Comparison of ENCODE assay signal across 8 cellular contexts in the genomic region with DNA sequence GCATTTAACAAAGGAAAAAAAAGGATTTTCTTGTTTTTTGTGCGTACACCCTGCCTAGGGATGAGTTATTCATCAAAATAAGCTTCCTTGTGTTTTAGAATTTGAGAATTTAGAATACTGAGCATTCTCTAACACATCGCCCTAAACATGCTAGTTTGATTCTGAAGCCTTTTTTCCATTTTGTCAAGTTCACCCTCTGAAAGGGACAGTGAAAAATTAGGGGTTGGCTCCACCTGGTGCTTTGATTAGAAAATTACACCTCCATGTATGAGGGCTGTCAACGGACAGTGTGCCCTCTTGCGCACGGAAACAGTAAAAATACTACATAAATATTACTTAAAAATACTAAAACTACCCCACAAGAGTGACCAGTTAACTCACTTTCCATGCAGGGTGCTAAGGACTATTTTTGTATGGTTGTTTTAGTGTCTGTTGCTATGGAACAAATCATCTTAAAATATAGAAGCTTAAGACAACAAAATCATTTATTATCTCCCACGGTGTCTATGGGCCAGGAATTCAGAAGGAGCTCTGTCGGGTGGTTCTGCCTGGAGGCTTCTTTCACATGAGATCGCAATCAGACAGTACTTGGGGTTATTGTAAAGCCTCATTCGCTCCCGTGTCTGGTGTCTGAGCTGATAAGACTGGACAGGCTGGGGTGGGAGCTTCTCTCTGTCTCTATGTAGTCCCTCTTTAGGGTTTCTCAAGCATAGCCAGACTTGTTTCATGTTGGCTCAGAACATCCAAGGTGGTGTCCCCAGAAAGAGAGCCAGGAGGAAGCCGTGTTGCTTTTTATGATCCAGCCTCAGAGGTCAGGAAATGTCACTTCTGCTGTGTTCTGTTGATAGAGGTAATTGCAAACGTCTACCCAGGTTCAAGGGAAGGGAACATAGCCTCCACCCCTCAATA. TPM values are rescaled to one million over a fixed set of nuclear protein-coding genes. Genes with fewer than 3 reads are reported as not detected.
A peak's percentile ranks its signal among the peaks of the same experiment; 100 is the strongest.
DNase-seq lines count a peak whose midpoint lies in the region; ATAC-seq, FAIRE-seq and TF ChIP-seq lines count a peak whose summit lies in the region.

No MANE protein-coding gene starts in this region.

- peak; percentile 7 for FAIRE-seq in GM12878 (lab: Jason Lieb, UNC)

- SMC1A ChIA-PET in GM12878 (lab: Charles Lee; ENCODE audit: uncharacterized antibody, unreplicated experiment), result interaction anchor here (0.6 to 9.0 kb wide), 104 partner anchors 11 to 964 kb away, joined by 3 to 250 read pairs (median 6); partner anchors contain the start of genes NEDD9 and SMIM13

- H3K79me2 ChIP-seq in GM12878 (ENCODE audit: control insufficient read depth, insufficient read depth, low read length), result no peaks in the 10 kb centered on the region

- no peaks in the 10 kb centered on the region for H3K27me3 ChIP-seq in GM12878 (replicated peaks in 1 of 2; ENCODE audit: control insufficient read depth in 2 of 2, insufficient read depth in 2 of 2, low read length in 1 of 2)
- H3K27me3 ChIP-seq in iPS DF 6.9 (ENCODE audit: control insufficient read depth, insufficient read depth, low read length), result no peaks in the 10 kb centered on the region; the same call in 1 of the 2 replicates

- in situ Hi-C loops in GM12878 (cut with MboI), result loop anchor here (5.0 to 10.0 kb wide), 3 partner anchors 322 to 539 kb away; no protein-coding TSS in a partner anchor

- no peak overlapping the region for H3K4me3 ChIP-seq in GM12878
- H3K4me3 ChIP-seq in iPS DF 6.9 (ENCODE audit: low read length), result no peak overlapping the region

- BruUV-seq in GM12878 (replicated peaks; lab: Mats Ljungman, UMichigan), result no TSS peak

- no peaks in the 10 kb centered on the region for H4K20me1 ChIP-seq in GM12878 (ENCODE audit: control insufficient read depth, insufficient read depth)

- peak overlapping the region; percentile 68 for H3K27ac ChIP-seq in GM12878 (ENCODE audit: control insufficient read depth, insufficient read depth)
- no peak overlapping the region for H3K27ac ChIP-seq in iPS DF 6.9 (ENCODE audit: low read length)

- TF ChIP-seq EP300 in GM12878 (IDR thresholded peaks at IDR 0.05; ENCODE audit: borderline replicate concordance in 1 of 2, control insufficient read depth in 1 of 2, low read depth in 2 of 2, low read length in 2 of 2), result no peak

- H3K36me3 ChIP-seq in GM12878 (ENCODE audit: control insufficient read depth in 2 of 2, insufficient read depth in 2 of 2, low read length in 1 of 2), result no peaks in the 10 kb centered on the region
- H3K36me3 ChIP-seq in iPS DF 6.9 (ENCODE audit: control insufficient read depth, insufficient read depth, low read length), result no peaks in the 10 kb centered on the region

- peak overlapping the region; percentile 92 for H2AFZ ChIP-seq in GM12878 (ENCODE audit: control insufficient read depth, low read depth, low read length)

- CTCF ChIA-PET in GM12878 (lab: Yijun Ruan, JAX), result interaction anchor here (0.7 to 10.3 kb wide), 105 partner anchors 11 to 1032 kb away, joined by 3 to 159 read pairs (median 5); partner anchors contain the start of genes NEDD9 and SMIM13

- DNase-seq in NCI-H510A treated with DMSO at 0.1 percent for 48 hours (lab: John Stamatoyannopoulos, UW), result peak; percentile 31
- no peak for DNase-seq in NCI-H510A (lab: John Stamatoyannopoulos, UW)
- DNase-seq in NCI-H146 treated with DMSO at 0.1 percent for 48 hours (lab: John Stamatoyannopoulos, UW; ENCODE audit: unreplicated experiment), result peak; percentile 51
- peak; percentile 31 for DNase-seq in T-helper 22 cell (ENCODE audit: low read depth)
- peak; percentile 84 for DNase-seq in GM12878 (ENCODE audit: low read depth, low spot score)
- DNase-seq in iPS DF 6.9 (ENCODE audit: low read depth, low spot score), result peak; percentile 63
- peak; percentile 37 to 58 for DNase-seq in stimulated activated CD4-positive, alpha-beta T cell treated with anti-CD3 and anti-CD28 coated beads, Interleukin-12 subunit alpha, Interleukin-12 subunit beta, amount 100 ng/mL, for 24 hours (ENCODE audit: low read depth in 2 of 2)

- RAD21 ChIA-PET in GM12878 (lab: Charles Lee; ENCODE audit: unreplicated experiment), result interaction anchor here (0.6 to 7.1 kb wide), 76 partner anchors 11 to 1018 kb away, joined by 3 to 348 read pairs (median 8); partner anchors contain the start of genes NEDD9 and SMIM13

- POLR2A ChIA-PET in GM12878 (lab: Charles Lee), result interaction anchor here (0.9 to 5.8 kb wide), 13 partner anchors 20 to 352 kb away, joined by 3 to 82 read pairs (median 4); no protein-coding TSS in a partner anchor

- peak; percentile 76 to 96 (median 88) for TF ChIP-seq CTCF in GM12878 (IDR thresholded peaks at IDR 0.05 in 2 of 3, conservative IDR thresholded peaks at IDR 0.05 in 1 of 3; ENCODE audit: control insufficient read depth in 2 of 3, extremely low read depth in 1 of 3, insufficient read depth in 1 of 3, low read depth in 3 of 3, low read length in 3 of 3)

- 14% methylated on average over 12 of the region's 12 CpGs for WGBS in GM12878 (ENCODE audit: insufficient coverage, insufficient replicate concordance, low lambda C conversion rate, missing lambda C conversion rate)
- no CpG with 5 or more reads among the region's 12 CpGs for WGBS in iPS DF 6.9 (ENCODE audit: insufficient coverage, insufficient read length)

- H3K4me2 ChIP-seq in GM12878 (ENCODE audit: control insufficient read depth, insufficient read depth), result peak overlapping the region; percentile 34; the same call in 1 of the 2 replicates

- intact Hi-C loops in GM12878 (cut with micrococcal nuclease; ENCODE audit: unreplicated experiment), result loop anchor here (1.0 to 2.0 kb wide), 13 partner anchors 18 to 542 kb away; partner anchors contain the start of gene NEDD9

- peak; percentile 99 for TF ChIP-seq RAD21 in GM12878 (IDR thresholded peaks at IDR 0.05; ENCODE audit: insufficient read depth, low read depth, low read length)

- peak overlapping the region; percentile 54 for H3K9ac ChIP-seq in GM12878 (ENCODE audit: control insufficient read depth, insufficient read depth, low read length)

- peaks cover 3% of the 10 kb centered on the region; the same call in 2 of the 3 replicates for H3K9me3 ChIP-seq in GM12878 (replicated peaks; ENCODE audit: control insufficient read depth, insufficient read depth, low read length)
- no peaks in the 10 kb centered on the region for H3K9me3 ChIP-seq in iPS DF 6.9 (ENCODE audit: control insufficient read depth, insufficient read depth, low read length)

- H3K4me1 ChIP-seq in GM12878 (ENCODE audit: control insufficient read depth, insufficient read depth, low read length), result peaks cover 56% of the 10 kb centered on the region
- H3K4me1 ChIP-seq in iPS DF 6.9 (ENCODE audit: control insufficient read depth, insufficient read depth, low read length), result no peaks in the 10 kb centered on the region; the same call in 1 of the 2 replicates

- TF ChIP-seq POLR2A in GM12878 (IDR thresholded peaks at IDR 0.05; ENCODE audit: low read depth, low read length), result no peak

- ATAC-seq in HG02870 (IDR thresholded peaks at IDR 0.05; ENCODE audit: unreplicated experiment) (peak; percentile 41), GM12878 (peak; percentile 77)

TF ChIP-seq in GM12878, 131 proteins besides CTCF, POLR2A, EP300 and RAD21 (continues in another document):
- peak; percentile 56; the same call in 1 of the 2 replicates for TF ChIP-seq POLR2AphosphoS5 (IDR thresholded peaks at IDR 0.05; ENCODE audit: low read length)
- peak; percentile 15; the same call in 1 of the 2 replicates for TF ChIP-seq RAD51 (IDR thresholded peaks at IDR 0.05)
- no peak for TF ChIP-seq RELA (IDR thresholded peaks at IDR 0.05; ENCODE audit: borderline replicate concordance, partially characterized antibody)
- TF ChIP-seq FOXM1 (IDR thresholded peaks at IDR 0.05; ENCODE audit: low read depth, low read length), result peak; percentile 84
- TF ChIP-seq NR2F1 (conservative IDR thresholded peaks at IDR 0.05), result peak; percentile 72
- TF ChIP-seq SPI1 (IDR thresholded peaks at IDR 0.05; ENCODE audit: borderline replicate concordance, insufficient read depth, low read depth, low read length), result no peak
- TF ChIP-seq JUNB (IDR thresholded peaks at IDR 0.05), result no peak
- TF ChIP-seq NBN (IDR thresholded peaks at IDR 0.05), result no peak
- peak; percentile 23; the same call in 1 of the 2 replicates for TF ChIP-seq PAX5 (IDR thresholded peaks at IDR 0.05; ENCODE audit: borderline replicate concordance, low read depth, low read length)
- TF ChIP-seq, protein P1, sequence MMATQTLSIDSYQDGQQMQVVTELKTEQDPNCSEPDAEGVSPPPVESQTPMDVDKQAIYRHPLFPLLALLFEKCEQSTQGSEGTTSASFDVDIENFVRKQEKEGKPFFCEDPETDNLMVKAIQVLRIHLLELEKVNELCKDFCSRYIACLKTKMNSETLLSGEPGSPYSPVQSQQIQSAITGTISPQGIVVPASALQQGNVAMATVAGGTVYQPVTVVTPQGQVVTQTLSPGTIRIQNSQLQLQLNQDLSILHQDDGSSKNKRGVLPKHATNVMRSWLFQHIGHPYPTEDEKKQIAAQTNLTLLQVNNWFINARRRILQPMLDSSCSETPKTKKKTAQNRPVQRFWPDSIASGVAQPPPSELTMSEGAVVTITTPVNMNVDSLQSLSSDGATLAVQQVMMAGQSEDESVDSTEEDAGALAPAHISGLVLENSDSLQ (IDR thresholded peaks at IDR 0.05), result peak; percentile 38; the same call in 1 of the 2 replicates
- TF ChIP-seq ETV6 (conservative IDR thresholded peaks at IDR 0.05 in 1 of 2, IDR thresholded peaks at IDR 0.05 in 1 of 2; ENCODE audit: borderline replicate concordance in 1 of 2, low read depth in 1 of 2), result peak in 1 of 2 experiments; percentile 30; a peak in 1 of 4 replicates

RNA-seq across cellular contexts. Expression of gene TMEM170B, which starts 41.1 kb away (rescaled TPM):
- 3.6 TPM in 2 replicates for total RNA-seq in GM12878 (2013; cell fraction: nucleolus; rRNA removed)
- 4.7 and 6.0 TPM in 2 replicates for total RNA-seq in GM12878 (2014; rRNA removed)
- total RNA-seq in GM12878 (2014; rRNA removed; fragmentation: Illumina TruSeq; extraction: Trizol), result 5.5 and 5.9 TPM in 2 replicates
- 6.0 and 6.2 TPM in 2 replicates for total RNA-seq in GM12878 (2021)
- polyA plus RNA-seq in GM12878 (2011; ENCODE audit: low read depth), result 2.2 TPM
- polyA plus RNA-seq in GM12878 (2011; rRNA removed), result 10.3 and 18.0 TPM in 2 replicates
- polyA plus RNA-seq in GM12878 (2011; cell fraction: cytosol; rRNA removed), result 3.3 and 3.7 TPM in 2 replicates
- polyA plus RNA-seq in GM12878 (2011; cell fraction: nucleus; rRNA removed), result 4.2 TPM in 2 replicates
- 3.9 and 4.2 TPM in 2 replicates for polyA plus RNA-seq in GM12878 (2012)
- 6.3 and 9.2 TPM in 2 replicates for polyA plus RNA-seq in GM12878 (2014; fragmentation: Illumina TruSeq; extraction: Trizol)
- polyA plus RNA-seq in GM12878 (2014; fragmentation: Nextera tagmentation; extraction: Ambion mirVana), result 1 to 10 TPM; 1.6 to 1.8 TPM
- polyA plus RNA-seq in GM12878 (2014; rRNA removed), result 3.1 and 3.8 TPM in 2 replicates
- polyA plus RNA-seq in GM12878 (2016; fragmentation: Nextera tagmentation; extraction: Ambion mirVana), result 1 to 10 TPM in 1 of 2 experiments, under 1 TPM in 1; 0.38 to 1.6 TPM
- 12.0 and 17.3 TPM in 2 replicates for polyA minus RNA-seq in GM12878 (2011; rRNA and poly(A)+ RNA removed)
- polyA minus RNA-seq in GM12878 (2011; cell fraction: cytosol; rRNA and poly(A)+ RNA removed), result 4.7 and 6.0 TPM in 2 replicates
- polyA minus RNA-seq in GM12878 (2011; cell fraction: nucleus; rRNA and poly(A)+ RNA removed), result 5.8 and 8.3 TPM in 2 replicates
